Comparison of ENCODE assay signal across 1 cellular context in the genomic region with DNA sequence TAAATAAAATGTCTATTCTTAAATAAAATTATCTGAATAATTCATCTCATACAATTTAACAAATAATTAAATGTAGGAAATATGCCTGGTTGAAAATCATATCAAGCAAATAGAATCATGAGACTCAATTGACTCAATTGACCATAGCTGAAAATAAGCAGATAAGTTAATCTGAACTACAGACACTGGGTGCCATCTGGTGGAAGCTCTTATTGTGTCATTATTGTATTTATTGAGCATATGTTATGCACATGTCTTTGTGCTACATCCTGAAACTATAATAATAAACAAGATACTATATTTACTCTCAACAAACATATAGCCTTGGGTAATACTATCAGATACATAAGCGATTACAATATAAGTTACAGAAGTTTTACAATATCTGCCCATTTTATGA.
TF ChIP-seq lines count a peak whose summit lies in the region.

No MANE protein-coding gene starts in this region.

TF ChIP-seq in GM23338, 12 proteins besides CTCF, POLR2A, EP300 and RAD21 (continued from another document):
- TF ChIP-seq JUNB (IDR thresholded peaks at IDR 0.05; ENCODE audit: unreplicated experiment) (no peak), POLR2AphosphoS5 (IDR thresholded peaks at IDR 0.05; ENCODE audit: low read depth) (no peak), ETS1 (IDR thresholded peaks at IDR 0.05) (no peak)
